ENCODE assay signal across 9 cellular contexts in genomic region chr13:24038405-24038804, GRCh38.
A peak's percentile ranks its signal among the peaks of the same experiment; 100 is the strongest.
DNase-seq lines count a peak whose midpoint lies in the region; ATAC-seq and TF ChIP-seq lines count a peak whose summit lies in the region.
"Had no signal": no experiment of that assay in that cellular context is flagged by ENCODE, and none has a peak within 500 bp of the region (broad histone marks: within the 10 kb centered on the region; RNA-seq: fewer than 3 reads in every experiment).

No MANE protein-coding gene starts in this region.

- no peak overlapping the region for H2BK120ac ChIP-seq in neuronal stem cell (ENCODE audit: low read depth, low read length)

- H3K4me3 ChIP-seq in PC-9 (peak overlapping the region; percentile 36; the same call in 1 of the 2 replicates), neuronal stem cell (ENCODE audit: low read length in 2 of 2) (no peak overlapping the region)

- no peak overlapping the region for H2AK5ac ChIP-seq in neuronal stem cell (ENCODE audit: low read depth, low read length)

- H3K27me3 ChIP-seq in PC-9 (ENCODE audit: insufficient read depth, low read depth) = no peaks in the 10 kb centered on the region
- H3K27me3 ChIP-seq in neuronal stem cell (ENCODE audit: control insufficient read depth in 3 of 3, insufficient read depth in 3 of 3, low read depth in 1 of 3, low read length in 3 of 3) = no peaks in the 10 kb centered on the region

- CTCF ChIA-PET in PC-9 (lab: Charles Lee) = no interaction called here

- no peaks in the 10 kb centered on the region for H3K79me2 ChIP-seq in PC-9 (ENCODE audit: low read depth)

- no CpG with 5 or more reads among the region's 9 CpGs for WGBS in neuronal stem cell (ENCODE audit: extremely low coverage in 2 of 2, insufficient read length in 2 of 2, insufficient replicate concordance in 1 of 2), 2 donors

- H3K9me2 ChIP-seq in PC-9 (ENCODE audit: insufficient read depth) = no peaks in the 10 kb centered on the region

- H3K36me3 ChIP-seq in PC-9 (ENCODE audit: low read depth) (no peaks in the 10 kb centered on the region), neuronal stem cell (replicated peaks in 1 of 2; ENCODE audit: control insufficient read depth in 2 of 2, insufficient read depth in 2 of 2, low read length in 2 of 2) (no peaks in the 10 kb centered on the region)

- peak overlapping the region; percentile 77 for H2AFZ ChIP-seq in PC-9
- H2AFZ ChIP-seq in neuronal stem cell (ENCODE audit: low read length) = no peak overlapping the region

- peak overlapping the region; percentile 52 for H3K27ac ChIP-seq in PC-9
- H3K27ac ChIP-seq in neuronal stem cell (replicated peaks; ENCODE audit: low read length) = peak overlapping the region; percentile 30

- H2BK5ac ChIP-seq in neuronal stem cell (ENCODE audit: low read length) = no peak overlapping the region

- intact Hi-C loops in PC-9 (cut with micrococcal nuclease; ENCODE audit: unreplicated experiment) = loop anchor here (5.0 kb wide), 1 partner anchor 124 kb away; the partner anchor contains the start of gene SPATA13

- POLR2A ChIA-PET in PC-9 (lab: Charles Lee; ENCODE audit: unreplicated experiment) = no interaction called here

- no peak overlapping the region for H2BK12ac ChIP-seq in neuronal stem cell (ENCODE audit: low read length)

- no peak overlapping the region for H3K14ac ChIP-seq in neuronal stem cell (ENCODE audit: low read length)

- H4K91ac ChIP-seq in neuronal stem cell (ENCODE audit: low read depth, low read length, poor library complexity) = no peak overlapping the region

- H3K23ac ChIP-seq in neuronal stem cell (ENCODE audit: low read depth, low read length, poor library complexity) = no peak overlapping the region

- no peaks in the 10 kb centered on the region for H3K79me1 ChIP-seq in neuronal stem cell (ENCODE audit: low read depth, low read length)

- H3K9me3 ChIP-seq in PC-9 (ENCODE audit: insufficient read depth, low read depth) (no peaks in the 10 kb centered on the region), neuronal stem cell (replicated peaks in 1 of 2; ENCODE audit: control insufficient read depth in 2 of 2, insufficient read depth in 1 of 2, low read depth in 1 of 2, low read length in 2 of 2) (no peaks in the 10 kb centered on the region)

- H3K4ac ChIP-seq in neuronal stem cell (ENCODE audit: low read length) = peak overlapping the region; percentile 54

- peaks cover 19% of the 10 kb centered on the region for H3F3A ChIP-seq in PC-9 (ENCODE audit: insufficient read depth, low read depth)

- no TSS peak for BruUV-seq in PC-9 (replicated peaks; lab: Mats Ljungman, UMichigan)

- no peak overlapping the region for H2BK15ac ChIP-seq in neuronal stem cell (ENCODE audit: low read length)

- no peak for TF ChIP-seq CTCF in PC-9 (conservative IDR thresholded peaks at IDR 0.05)

- H4K8ac ChIP-seq in neuronal stem cell (ENCODE audit: low read depth, low read length) = no peak overlapping the region

- no peak overlapping the region for H3K9ac ChIP-seq in neuronal stem cell (ENCODE audit: low read depth, low read length, poor library complexity)

- H3K4me1 ChIP-seq in PC-9 (replicated peaks; ENCODE audit: insufficient read depth) (peaks cover 26% of the 10 kb centered on the region), neuronal stem cell (ENCODE audit: control insufficient read depth in 2 of 2, insufficient read depth in 1 of 2, low read depth in 1 of 2, low read length in 2 of 2) (peaks cover 33 to 44% of the 10 kb centered on the region in 2 donors)

- H4K20me1 ChIP-seq in PC-9 (ENCODE audit: insufficient read depth) = no peaks in the 10 kb centered on the region

- peak; percentile 33 for DNase-seq in Daoy (ENCODE audit: low read depth)
- peak; percentile 29 to 63 for DNase-seq in PC-9
- DNase-seq in dermis blood vessel endothelial cell = peak; percentile 39
- DNase-seq in neuronal stem cell (ENCODE audit: low spot score) = no peak
- no peak for DNase-seq in SIG-M5 treated with dmso at 0.1 percent for 504 hours (lab: John Stamatoyannopoulos, UW; ENCODE audit: unreplicated experiment)
- DNase-seq in stimulated activated naive CD8-positive, alpha-beta T cell treated with anti-CD3 and anti-CD28 coated beads, Interleukin-15, Interleukin-2, amounts not matched to agents 100 U/mL and 50 U/mL, for 24 hours = no peak
- DNase-seq in NCI-H2081 (lab: John Stamatoyannopoulos, UW) = no peak
- DNase-seq: NCI-H1092 had no signal

- H3K4me2 ChIP-seq in PC-9 = peak overlapping the region; percentile 77
- H3K4me2 ChIP-seq in neuronal stem cell (ENCODE audit: insufficient read depth, low read length, poor library complexity, severe bottlenecking) = no peak overlapping the region

- peak overlapping the region; percentile 6 for H3K18ac ChIP-seq in neuronal stem cell (ENCODE audit: low read length)

- no peak for ATAC-seq in GM21381 (IDR thresholded peaks at IDR 0.05; ENCODE audit: unreplicated experiment)
- no peak for ATAC-seq in stimulated activated naive CD8-positive, alpha-beta T cell treated with anti-CD3 and anti-CD28 coated beads, Interleukin-15, Interleukin-2, amounts not matched to agents 100 U/mL and 50 U/mL, for 24 hours

Comparison
In these comparisons a context has a peak if more than half of its experiments do, and no peak if none do; other contexts are left out.
1. DNase-seq: peak in Daoy (single experiment), PC-9 (2 of 2) and dermis blood vessel endothelial cell (single experiment); none in neuronal stem cell (single experiment), SIG-M5 treated with dmso at 0.1 percent for 504 hours (single experiment), stimulated activated naive CD8-positive, alpha-beta T cell treated with anti-CD3 and anti-CD28 coated beads, Interleukin-15, Interleukin-2, amounts not matched to agents 100 U/mL and 50 U/mL, for 24 hours (single experiment) and NCI-H2081 (0 of 2).